9 cellular contexts compared by ENCODE assay signal in genomic region chr11:126346586-126346940, GRCh38. TPM values are rescaled to one million over a fixed set of nuclear protein-coding genes. Genes with fewer than 3 reads are reported as not detected.
DNase-seq lines count a peak whose midpoint lies in the region; ATAC-seq and TF ChIP-seq lines count a peak whose summit lies in the region.
"Had no signal": no experiment of that assay in that cellular context is flagged by ENCODE, and none has a peak within 500 bp of the region (broad histone marks: within the 10 kb centered on the region; RNA-seq: fewer than 3 reads in every experiment).

No MANE protein-coding gene starts in this region.

- CTCF ChIA-PET in activated CD4-positive, alpha-beta memory T cell treated with anti-CD3 and anti-CD28 coated beads for 36 hours (lab: Charles Lee), result no interaction called here

- H3K27me3 Mint-ChIP-seq in T-helper 2 cell treated with Interferon-gamma antibody and Interleukin-4, amounts not matched to agents 5 μg/mL and 100 μg/mL, for 36 hours (ENCODE audit: low read depth), result no peaks in the 10 kb centered on the region
- H3K27me3 Mint-ChIP-seq in activated CD4-positive, alpha-beta memory T cell treated with anti-CD3 and anti-CD28 coated beads for 36 hours, result no peaks in the 10 kb centered on the region
- no peaks in the 10 kb centered on the region for H3K27me3 Mint-ChIP-seq in stimulated activated naive CD8-positive, alpha-beta T cell treated with anti-CD3 and anti-CD28 coated beads, Interleukin-15, amount 100 ng/mL, for 72 hours

- peak overlapping the region; percentile 3 for H3K27ac ChIP-seq in foreskin keratinocyte

- no peak for TF ChIP-seq CTCF in foreskin keratinocyte (conservative IDR thresholded peaks at IDR 0.05)

- no peak overlapping the region for H3K4me3 Mint-ChIP-seq in T-helper 2 cell treated with Interferon-gamma antibody and Interleukin-4, amounts not matched to agents 5 μg/mL and 100 μg/mL, for 36 hours
- H3K4me3 Mint-ChIP-seq in activated CD4-positive, alpha-beta memory T cell treated with anti-CD3 and anti-CD28 coated beads for 36 hours, result no peak overlapping the region
- no peak overlapping the region for H3K4me3 Mint-ChIP-seq in stimulated activated naive CD8-positive, alpha-beta T cell treated with anti-CD3 and anti-CD28 coated beads, Interleukin-15, amount 100 ng/mL, for 72 hours

- ATAC-seq in foreskin keratinocyte, result no peak
- ATAC-seq in stimulated activated naive CD8-positive, alpha-beta T cell treated with anti-CD3 and anti-CD28 coated beads, Interleukin-15, amount 100 ng/mL, for 72 hours, result no peak
- ATAC-seq in GM19463 (IDR thresholded peaks at IDR 0.05; ENCODE audit: unreplicated experiment), result no peak

- POLR2A ChIA-PET in activated CD4-positive, alpha-beta memory T cell treated with anti-CD3 and anti-CD28 coated beads for 36 hours (lab: Charles Lee), result no interaction called here

- no peak for DNase-seq in T-helper 2 cell treated with Interferon-gamma antibody and Interleukin-4, amounts not matched to agents 5 μg/mL and 100 μg/mL, for 36 hours (ENCODE audit: low spot score)
- no peak for DNase-seq in T-helper 2 cell
- DNase-seq in activated CD4-positive, alpha-beta memory T cell treated with anti-CD3 and anti-CD28 coated beads for 36 hours, result no peak
- DNase-seq in foreskin keratinocyte, result no peak
- DNase-seq in stimulated activated naive CD8-positive, alpha-beta T cell treated with anti-CD3 and anti-CD28 coated beads, Interleukin-15, amount 100 ng/mL, for 72 hours, result no peak
- DNase-seq in glomerular visceral epithelial cell (ENCODE audit: extremely low spot score), result no peak
- no peak for DNase-seq in ecto neural progenitor cell (ENCODE audit: low spot score)
- DNase-seq: NCI-H2029 had no signal

- H3K9me3 Mint-ChIP-seq in T-helper 2 cell treated with Interferon-gamma antibody and Interleukin-4, amounts not matched to agents 5 μg/mL and 100 μg/mL, for 36 hours, result no peaks in the 10 kb centered on the region
- H3K9me3 Mint-ChIP-seq in activated CD4-positive, alpha-beta memory T cell treated with anti-CD3 and anti-CD28 coated beads for 36 hours, result no peaks in the 10 kb centered on the region
- no peaks in the 10 kb centered on the region for H3K9me3 Mint-ChIP-seq in stimulated activated naive CD8-positive, alpha-beta T cell treated with anti-CD3 and anti-CD28 coated beads, Interleukin-15, amount 100 ng/mL, for 72 hours

- H3K27ac Mint-ChIP-seq in T-helper 2 cell treated with Interferon-gamma antibody and Interleukin-4, amounts not matched to agents 5 μg/mL and 100 μg/mL, for 36 hours, result peak overlapping the region; percentile 83
- H3K27ac Mint-ChIP-seq in activated CD4-positive, alpha-beta memory T cell treated with anti-CD3 and anti-CD28 coated beads for 36 hours, result peak overlapping the region; percentile 76
- H3K27ac Mint-ChIP-seq in stimulated activated naive CD8-positive, alpha-beta T cell treated with anti-CD3 and anti-CD28 coated beads, Interleukin-15, amount 100 ng/mL, for 72 hours, result peak overlapping the region; percentile 86 to 89

- H3K27me3 ChIP-seq in foreskin keratinocyte, result no peaks in the 10 kb centered on the region

- H3K36me3 Mint-ChIP-seq in T-helper 2 cell treated with Interferon-gamma antibody and Interleukin-4, amounts not matched to agents 5 μg/mL and 100 μg/mL, for 36 hours (ENCODE audit: low read depth), result peaks cover 33% of the 10 kb centered on the region
- peaks cover 31% of the 10 kb centered on the region for H3K36me3 Mint-ChIP-seq in activated CD4-positive, alpha-beta memory T cell treated with anti-CD3 and anti-CD28 coated beads for 36 hours

- intact Hi-C loops in activated CD4-positive, alpha-beta memory T cell treated with anti-CD3 and anti-CD28 coated beads for 36 hours (cut with micrococcal nuclease), result no loop called here

- peaks cover 19% of the 10 kb centered on the region for H3K4me1 ChIP-seq in foreskin keratinocyte

- peaks cover 39% of the 10 kb centered on the region for H3K4me1 Mint-ChIP-seq in T-helper 2 cell treated with Interferon-gamma antibody and Interleukin-4, amounts not matched to agents 5 μg/mL and 100 μg/mL, for 36 hours (ENCODE audit: low read depth)
- peaks cover 28% of the 10 kb centered on the region for H3K4me1 Mint-ChIP-seq in activated CD4-positive, alpha-beta memory T cell treated with anti-CD3 and anti-CD28 coated beads for 36 hours (ENCODE audit: low read depth)
- peaks cover 47% of the 10 kb centered on the region for H3K4me1 Mint-ChIP-seq in stimulated activated naive CD8-positive, alpha-beta T cell treated with anti-CD3 and anti-CD28 coated beads, Interleukin-15, amount 100 ng/mL, for 72 hours

RNA-seq across cellular contexts. Expression of gene ST3GAL4, which starts 8.9 kb away (rescaled TPM):
- 10 to 100 TPM in 1 of 2 experiments, 1 to 10 TPM in 1; 9.8 to 10.7 TPM for total RNA-seq in activated CD4-positive, alpha-beta memory T cell treated with anti-CD3 and anti-CD28 coated beads for 36 hours
- 35.0 and 36.1 TPM in 2 replicates for total RNA-seq in foreskin keratinocyte
- polyA plus RNA-seq in foreskin keratinocyte, result 47.7 and 50.5 TPM in 2 replicates

RNA-seq across cellular contexts. Expression of gene DCPS, which starts 42.7 kb away (rescaled TPM):
- total RNA-seq in activated CD4-positive, alpha-beta memory T cell treated with anti-CD3 and anti-CD28 coated beads for 36 hours, result 10 to 100 TPM; 40.1 to 43.9 TPM
- 28.9 and 35.4 TPM in 2 replicates for total RNA-seq in foreskin keratinocyte
- 33.5 and 43.9 TPM in 2 replicates for polyA plus RNA-seq in foreskin keratinocyte
